ENCODE assay signal across 8 cellular contexts in genomic region chr13:113491418-113491883, GRCh38. TPM values are rescaled to one million over a fixed set of nuclear protein-coding genes. Genes with fewer than 3 reads are reported as not detected.
DNase-seq lines count a peak whose midpoint lies in the region; ATAC-seq, FAIRE-seq and TF ChIP-seq lines count a peak whose summit lies in the region.

No MANE protein-coding gene starts in this region.

- H3K4me1 ChIP-seq in left lung = peaks cover 26 to 65% of the 10 kb centered on the region in 2 donors
- peaks cover 30% of the 10 kb centered on the region for H3K4me1 ChIP-seq in testis

- WGBS in testis, 2 donors = 0 to 1% methylated on average over 12 to 22 of the region's 22 CpGs

- peak; percentile 2 for ATAC-seq in left lung
- ATAC-seq in GM21529 (IDR thresholded peaks at IDR 0.05; ENCODE audit: unreplicated experiment) = no peak

- H3K36me3 ChIP-seq in bronchial epithelial cell (ENCODE audit: control insufficient read depth, insufficient read depth, low read length) = peaks cover 8% of the 10 kb centered on the region
- H3K36me3 ChIP-seq in left lung = peaks cover 4 to 19% of the 10 kb centered on the region in 2 donors
- H3K36me3 ChIP-seq in testis (ENCODE audit: low read depth, missing control alignments) = no peaks in the 10 kb centered on the region

- no peak for TF ChIP-seq POLR2A in testis (IDR thresholded peaks at IDR 0.05)

- H3K9me3 ChIP-seq in left lung = no peaks in the 10 kb centered on the region
- H3K9me3 ChIP-seq in testis = no peaks in the 10 kb centered on the region

- H3K27me3 ChIP-seq in bronchial epithelial cell (ENCODE audit: control insufficient read depth, insufficient read depth, low read length) (no peaks in the 10 kb centered on the region), left lung (no peaks in the 10 kb centered on the region), testis (no peaks in the 10 kb centered on the region)

- CTCF ChIA-PET in GM10248 (lab: Yijun Ruan, JAX) = no interaction called here

- POLR2A ChIA-PET in GM10248 (lab: Yijun Ruan, JAX) = no interaction called here

- H3K27ac ChIP-seq in left lung = peak overlapping the region; percentile 81 to 89
- peak overlapping the region; percentile 83 to 90 for H3K27ac ChIP-seq in testis

- intact Hi-C loops in left lung (cut with DNase I) = no loop called here
- intact Hi-C loops in testis (cut with DNase I; ENCODE audit: low total_unique reads) = no loop called here

- peak; percentile 32 for DNase-seq in GM10248 (ENCODE audit: extremely low spot score)
- DNase-seq in NCI-H69 (lab: John Stamatoyannopoulos, UW) = peak; percentile 76
- DNase-seq in bronchial epithelial cell (ENCODE audit: low read depth) = no peak
- DNase-seq in left lung = peak in 1 of 2 donors; percentile 88
- DNase-seq in testis = peak; percentile 60
- no peak for DNase-seq in cerebellar cortex (ENCODE audit: low spot score)
- DNase-seq in GDM1 (lab: John Stamatoyannopoulos, UW) = no peak

- TF ChIP-seq CTCF in GM10248 (IDR thresholded peaks at IDR 0.05; ENCODE audit: control extremely low read depth, extremely low read depth, low read depth, missing control alignments) (no peak), bronchial epithelial cell (IDR thresholded peaks at IDR 0.05; ENCODE audit: insufficient read depth, low read length, severe bottlenecking) (no peak), left lung (IDR thresholded peaks at IDR 0.05) (no peak), testis (IDR thresholded peaks at IDR 0.05) (no peak)

- H3K4me3 ChIP-seq in bronchial epithelial cell (ENCODE audit: low read depth, low read length) = peak overlapping the region; percentile 82
- H3K4me3 ChIP-seq in left lung = peak overlapping the region; percentile 82 to 88
- H3K4me3 ChIP-seq in testis = peak overlapping the region; percentile 77 to 95

- FAIRE-seq in bronchial epithelial cell (lab: Jason Lieb, UNC) = no peak

RNA-seq across cellular contexts. Expression of gene DCUN1D2, which starts 0.9 kb away (rescaled TPM):
- total RNA-seq in bronchial epithelial cell (14.2 and 16.3 TPM in 2 replicates), left lung (10 to 100 TPM; 10.3 to 19.4 TPM), testis (10 to 100 TPM; 65.9 to 78.5 TPM)
- polyA plus RNA-seq in testis (ENCODE audit: insufficient read depth, low read depth, low replicate concordance) = 16.3 TPM

RNA-seq across cellular contexts. Expression of gene ADPRHL1, which starts 38.2 kb away (rescaled TPM):
- 0.26 and 1.0 TPM in 2 replicates for total RNA-seq in bronchial epithelial cell
- total RNA-seq in left lung = 1 to 10 TPM; 2.0 to 2.3 TPM
- 1 to 10 TPM; 6.6 to 9.3 TPM for total RNA-seq in testis
- 6.2 TPM for polyA plus RNA-seq in testis (ENCODE audit: insufficient read depth, low read depth, low replicate concordance)

Comparison
In these comparisons a context has a peak if more than half of its experiments do, and no peak if none do; other contexts are left out.
1. DNase-seq: peak in GM10248 (single experiment), NCI-H69 (single experiment) and testis (single experiment); none in bronchial epithelial cell (single experiment), cerebellar cortex (single experiment) and GDM1 (single experiment).
2. Peak in every context shown above with its lines, with median percentiles within 50 percentile points of each other: H3K4me3 ChIP-seq.